ENCODE assay signal across 18 cellular contexts in genomic region chr3:62119139-62119538, GRCh38.
A peak's percentile ranks its signal among the peaks of the same experiment; 100 is the strongest.
DNase-seq lines count a peak whose midpoint lies in the region; ATAC-seq, FAIRE-seq and TF ChIP-seq lines count a peak whose summit lies in the region.
"Had no signal": no experiment of that assay in that cellular context is flagged by ENCODE, and none has a peak within 500 bp of the region (broad histone marks: within the 10 kb centered on the region; RNA-seq: fewer than 3 reads in every experiment).

No MANE protein-coding gene starts in this region.

- TF ChIP-seq EP300 in HepG2 (IDR thresholded peaks at IDR 0.05; ENCODE audit: low read depth in 2 of 2, low read length in 2 of 2) (no peak), HepG2 (CRISPR knock-in tag; IDR thresholded peaks at IDR 0.05; ENCODE audit: borderline replicate concordance) (no peak)

- CTCF ChIA-PET in WTC11 (lab: Charles Lee) (interaction anchor here (1.0 to 1.7 kb wide), 3 partner anchors 10 to 70 kb away, joined by 3 to 5 read pairs (median 4); no protein-coding TSS in a partner anchor), HepG2 (lab: Yijun Ruan, JAX; ENCODE audit: low intra/inter-chr PET ratio, low total read pairs) (no interaction called here)

- no peak overlapping the region for H2AFZ ChIP-seq in HepG2 (ENCODE audit: low read length)

- DNase-seq in WTC11 (ENCODE audit: low spot score) (no peak), fibroblast of mammary gland (ENCODE audit: low read depth) (peak; percentile 26), HepG2 (ENCODE audit: low spot score) (peak; percentile 52), NCI-H1694 (lab: John Stamatoyannopoulos, UW) (no peak), DMS79 treated with DMSO at 0.1 percent for 48 hours (lab: John Stamatoyannopoulos, UW) (no peak)
- DNase-seq in T-helper 2 cell treated with Interferon-gamma antibody and Interleukin-4, amounts not matched to agents 5 μg/mL and 100 μg/mL, for 36 hours (ENCODE audit: low spot score) = no peak
- DNase-seq: AML-193, COR-L47, NCI-H1436 treated with DMSO at 0.1 percent for 48 hours, NCI-H2081, NCI-H748 treated with DMSO at 0.1 percent for 48 hours, RPMI8226 had no signal

- H3K27ac ChIP-seq in HepG2 (ENCODE audit: extremely low read length, insufficient read depth, low read length) = peak overlapping the region; percentile 24
- peak overlapping the region; percentile 59 for H3K27ac ChIP-seq in subcutaneous abdominal adipose tissue (ENCODE audit: low read depth, low read length)
- H3K27ac ChIP-seq: KMS-11, SJSA1 had no signal

- FAIRE-seq in HepG2 (lab: Jason Lieb, UNC) = peak; percentile 21

- H3K36me3 ChIP-seq in HepG2 (replicated peaks in 1 of 2; ENCODE audit: control insufficient read depth in 1 of 2, insufficient read depth in 2 of 2, low read length in 2 of 2) (no peaks in the 10 kb centered on the region), subcutaneous abdominal adipose tissue (ENCODE audit: control insufficient read depth in 5 of 5, insufficient read depth in 5 of 5, low read length in 5 of 5) (no peaks in the 10 kb centered on the region)
- H3K36me3 ChIP-seq: HAP-1, SJSA1 had no signal

- POLR2A ChIA-PET in WTC11 (lab: Charles Lee) = interaction anchor here (0.5 kb wide), 1 partner anchor 401 kb away, joined by 3 read pairs; no protein-coding TSS in a partner anchor
- POLR2A ChIA-PET in HepG2 (lab: Yijun Ruan, JAX) = no interaction called here

- intact Hi-C loops in HepG2 (cut with micrococcal nuclease; ENCODE audit: unreplicated experiment) = no loop called here

- no peaks in the 10 kb centered on the region for H4K20me1 ChIP-seq in HepG2 (ENCODE audit: insufficient read depth, low read length)

- H3K27me3 ChIP-seq in HepG2 (ENCODE audit: control insufficient read depth in 1 of 2, insufficient read depth in 2 of 2, low read length in 2 of 2) = no peaks in the 10 kb centered on the region
- no peaks in the 10 kb centered on the region for H3K27me3 ChIP-seq in subcutaneous abdominal adipose tissue (ENCODE audit: control insufficient read depth in 5 of 5, insufficient read depth in 4 of 5, low read length in 5 of 5)
- H3K27me3 ChIP-seq: SJSA1 had no signal

- H3K4me1 ChIP-seq in HepG2 (ENCODE audit: insufficient read depth, low read length) = peaks cover 7% of the 10 kb centered on the region; the same call in 1 of the 2 replicates
- peaks cover 0 to 39% (median 16%) of the 10 kb centered on the region in 5 donors for H3K4me1 ChIP-seq in subcutaneous abdominal adipose tissue (ENCODE audit: control insufficient read depth in 5 of 5, insufficient read depth in 5 of 5, low read length in 5 of 5)
- H3K4me1 ChIP-seq: HAP-1, SJSA1 had no signal

- peaks cover 23% of the 10 kb centered on the region for H3K9me3 Mint-ChIP-seq in WTC11
- peaks cover 4% of the 10 kb centered on the region for H3K9me3 Mint-ChIP-seq in T-helper 2 cell treated with Interferon-gamma antibody and Interleukin-4, amounts not matched to agents 5 μg/mL and 100 μg/mL, for 36 hours

- no peak for TF ChIP-seq RAD21 in HepG2 (CRISPR knock-in tag; IDR thresholded peaks at IDR 0.05)

- H3K9me3 ChIP-seq in HepG2 (ENCODE audit: low read length) (no peaks in the 10 kb centered on the region), subcutaneous abdominal adipose tissue (ENCODE audit: control insufficient read depth in 5 of 5, low read length in 5 of 5) (peaks cover 0 to 4% (median 3%) of the 10 kb centered on the region in 5 donors)
- H3K9me3 ChIP-seq: HAP-1, SJSA1 had no signal

- TF ChIP-seq POLR2A in HepG2 (IDR thresholded peaks at IDR 0.05; ENCODE audit: insufficient read depth in 1 of 2, low read depth in 2 of 2, low read length in 2 of 2) = no peak

- 88% methylated on average over 4 of the region's 4 CpGs for WGBS in HepG2 (ENCODE audit: low lambda C conversion rate)

- TF ChIP-seq CTCF in WTC11 (IDR thresholded peaks at IDR 0.05) = no peak
- TF ChIP-seq CTCF in fibroblast of mammary gland (conservative IDR thresholded peaks at IDR 0.05; ENCODE audit: control insufficient read depth, insufficient read depth, low read depth, low read length) = no peak
- TF ChIP-seq CTCF in HepG2 (CRISPR knock-in tag; IDR thresholded peaks at IDR 0.05) = no peak

- in situ Hi-C loops in HepG2 (cut with HindIII; ENCODE audit: extremely low pct_ligation_motif_present, low pct_unique_long_range_greater_than_20kb) = no loop called here

- H3K4me1 Mint-ChIP-seq in WTC11 = 0 out of 2 replicates have a peak, but pooled peaks cover 3% of the 10 kb centered on the region
- H3K4me1 Mint-ChIP-seq in T-helper 2 cell treated with Interferon-gamma antibody and Interleukin-4, amounts not matched to agents 5 μg/mL and 100 μg/mL, for 36 hours (ENCODE audit: low read depth) = no peaks in the 10 kb centered on the region
- H3K4me1 Mint-ChIP-seq: CD14-positive monocyte had no signal

- peak overlapping the region; percentile 63; the same call in 1 of the 2 replicates for H3K27ac Mint-ChIP-seq in WTC11
- H3K27ac Mint-ChIP-seq in T-helper 2 cell treated with Interferon-gamma antibody and Interleukin-4, amounts not matched to agents 5 μg/mL and 100 μg/mL, for 36 hours = no peak overlapping the region
- H3K27ac Mint-ChIP-seq: CD14-positive monocyte had no signal

- H3K4me3 Mint-ChIP-seq in WTC11 = no peak overlapping the region
- no peak overlapping the region for H3K4me3 Mint-ChIP-seq in T-helper 2 cell treated with Interferon-gamma antibody and Interleukin-4, amounts not matched to agents 5 μg/mL and 100 μg/mL, for 36 hours
- H3K4me3 Mint-ChIP-seq: CD14-positive monocyte had no signal

- no peak overlapping the region for H3K4me3 ChIP-seq in fibroblast of mammary gland (ENCODE audit: control insufficient read depth, low read depth, low read length)
- H3K4me3 ChIP-seq in HepG2 (replicated peaks in 1 of 3; ENCODE audit: insufficient read depth in 1 of 3, low read depth in 2 of 3, low read length in 3 of 3) = no peak overlapping the region
- H3K4me3 ChIP-seq in subcutaneous abdominal adipose tissue (ENCODE audit: low read depth in 1 of 5, low read length in 5 of 5) = no peak overlapping the region
- H3K4me3 ChIP-seq: HAP-1, SJSA1 had no signal

- H3K9ac ChIP-seq in HepG2 (ENCODE audit: insufficient read depth, low read depth, low read length) = no peak overlapping the region
- no peak overlapping the region for H3K9ac ChIP-seq in subcutaneous abdominal adipose tissue (ENCODE audit: low read length in 5 of 5)
- H3K9ac ChIP-seq: KMS-11 had no signal

- ATAC-seq in WTC11 = no peak
- ATAC-seq in HepG2 = peak; percentile 88
- ATAC-seq in GM21515 (IDR thresholded peaks at IDR 0.05; ENCODE audit: unreplicated experiment) = no peak

- H3K27me3 Mint-ChIP-seq in WTC11 (ENCODE audit: low read depth) = no peaks in the 10 kb centered on the region
- no peaks in the 10 kb centered on the region for H3K27me3 Mint-ChIP-seq in T-helper 2 cell treated with Interferon-gamma antibody and Interleukin-4, amounts not matched to agents 5 μg/mL and 100 μg/mL, for 36 hours (ENCODE audit: low read depth)

- H3K36me3 Mint-ChIP-seq in WTC11 = peaks cover 24% of the 10 kb centered on the region
- no peaks in the 10 kb centered on the region for H3K36me3 Mint-ChIP-seq in T-helper 2 cell treated with Interferon-gamma antibody and Interleukin-4, amounts not matched to agents 5 μg/mL and 100 μg/mL, for 36 hours (ENCODE audit: low read depth)
- H3K36me3 Mint-ChIP-seq: CD14-positive monocyte had no signal

- H3K4me2 ChIP-seq in HepG2 (ENCODE audit: low read depth, low read length) = no peak overlapping the region
- H3K4me2 ChIP-seq: KMS-11 had no signal

- no TSS peak for BruUV-seq in HepG2 (replicated peaks; lab: Mats Ljungman, UMichigan)

- no peaks in the 10 kb centered on the region for H3K79me2 ChIP-seq in HepG2 (ENCODE audit: insufficient read depth, low read length)

TF ChIP-seq in WTC11, 78 proteins besides CTCF, POLR2A, EP300 and RAD21 (continues in another document):
- TF ChIP-seq CBFB (CRISPR knock-in tag; IDR thresholded peaks at IDR 0.05; ENCODE audit: low read depth) (no peak), HMGA2 (CRISPR knock-in tag; IDR thresholded peaks at IDR 0.05) (no peak), TP53 (CRISPR knock-in tag; IDR thresholded peaks at IDR 0.05) (no peak), E2F4 (CRISPR knock-in tag; IDR thresholded peaks at IDR 0.05; ENCODE audit: borderline replicate concordance, low read depth) (no peak)

TF ChIP-seq in HepG2, 621 proteins besides CTCF, POLR2A, EP300 and RAD21:
- TF ChIP-seq CEBPG (CRISPR knock-in tag; IDR thresholded peaks at IDR 0.05) (peak; percentile 41), CEBPB (IDR thresholded peaks at IDR 0.05; ENCODE audit: borderline replicate concordance, low read depth, low read length) (peak; percentile 59; the same call in 1 of the 2 replicates), POGZ (CRISPR knock-in tag; IDR thresholded peaks at IDR 0.05) (0 out of 2 replicates have a peak, but pooled peaks have one; percentile 21), ZNF207 (IDR thresholded peaks at IDR 0.05; ENCODE audit: borderline replicate concordance) (no peak), ETV5 (CRISPR knock-in tag; IDR thresholded peaks at IDR 0.05; ENCODE audit: borderline replicate concordance) (0 out of 2 replicates have a peak, but pooled peaks have one; percentile 9), ZNF337 (CRISPR knock-in tag; IDR thresholded peaks at IDR 0.05; ENCODE audit: borderline replicate concordance, low read depth) (no peak), ZFP90 (CRISPR knock-in tag; IDR thresholded peaks at IDR 0.05; ENCODE audit: borderline replicate concordance) (no peak), ZNF264 (CRISPR knock-in tag; IDR thresholded peaks at IDR 0.05) (0 out of 2 replicates have a peak, but pooled peaks have one; percentile 28), POGK (CRISPR knock-in tag; conservative IDR thresholded peaks at IDR 0.05) (0 out of 2 replicates have a peak, but pooled peaks have one; percentile 10), NFIB (CRISPR knock-in tag; IDR thresholded peaks at IDR 0.05; ENCODE audit: borderline replicate concordance) (no peak), HNF4A (CRISPR knock-in tag; IDR thresholded peaks at IDR 0.05) (peak; percentile 38; the same call in 1 of the 2 replicates)
TF ChIP-seq in HepG2: peak in this region for 7.

Comparison
In these comparisons a context has a peak if more than half of its experiments do, and no peak if none do; other contexts are left out.
1. DNase-seq: peak in fibroblast of mammary gland (single experiment) and HepG2 (single experiment); none in WTC11 (single experiment), T-helper 2 cell treated with Interferon-gamma antibody and Interleukin-4, amounts not matched to agents 5 μg/mL and 100 μg/mL, for 36 hours (single experiment), NCI-H1694 (single experiment) and DMS79 treated with DMSO at 0.1 percent for 48 hours (single experiment).